Comparison of ENCODE assay signal across 1 cellular context in the genomic region with DNA sequence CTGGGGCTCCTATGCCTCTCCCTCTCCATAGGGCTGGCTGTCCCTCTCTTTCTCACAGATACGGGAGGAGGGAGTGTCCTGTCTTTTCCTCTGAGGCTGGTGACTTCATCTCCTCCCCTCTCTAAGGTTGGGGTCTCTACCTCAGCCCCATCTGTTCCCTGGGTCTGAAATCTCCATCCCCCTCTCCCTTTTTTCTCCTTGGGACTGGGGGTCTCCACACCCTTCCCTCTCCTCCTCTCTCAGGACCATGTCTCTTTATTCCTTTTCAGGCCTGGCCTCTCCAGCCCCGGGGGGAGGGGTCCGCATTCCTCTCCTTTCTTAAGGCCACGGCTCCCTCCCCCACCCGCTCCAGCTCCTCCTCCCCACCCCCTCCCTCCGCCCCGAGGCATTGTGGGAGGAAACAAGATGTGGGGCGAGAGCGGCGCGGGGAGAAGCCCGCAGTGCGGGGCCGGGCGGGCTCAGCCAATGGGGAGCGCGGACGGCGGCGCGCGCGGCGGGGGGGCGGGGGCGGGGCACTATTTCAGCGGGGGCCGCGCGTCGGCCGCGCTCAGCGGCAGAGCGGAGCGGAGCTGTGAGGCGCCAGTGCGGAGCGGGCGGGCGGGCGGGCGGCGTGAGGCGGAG.
TF ChIP-seq lines count a peak whose summit lies in the region.

DYNLL2 (plus strand) TSS at position 550 of the 621 bp plus-strand sequence. CDS start 3,672 bp downstream, outside the sequence.

TF ChIP-seq in IMR-90, 13 proteins besides CTCF, POLR2A, EP300 and RAD21 (continued from another document):
- TF ChIP-seq ELK1 (IDR thresholded peaks at IDR 0.05; ENCODE audit: borderline replicate concordance, low read depth, low read length) (no peak), RFX5 (IDR thresholded peaks at IDR 0.05; ENCODE audit: low read depth, low read length) (no peak), MAFK (IDR thresholded peaks at IDR 0.05; ENCODE audit: low read depth, low read length) (no peak), FOS (IDR thresholded peaks at IDR 0.05; ENCODE audit: low read depth, low read length) (no peak), SMC3 (IDR thresholded peaks at IDR 0.05; ENCODE audit: low read depth, low read length) (no peak)
